Comparison of ENCODE assay signal across 8 cellular contexts in the genomic region with DNA sequence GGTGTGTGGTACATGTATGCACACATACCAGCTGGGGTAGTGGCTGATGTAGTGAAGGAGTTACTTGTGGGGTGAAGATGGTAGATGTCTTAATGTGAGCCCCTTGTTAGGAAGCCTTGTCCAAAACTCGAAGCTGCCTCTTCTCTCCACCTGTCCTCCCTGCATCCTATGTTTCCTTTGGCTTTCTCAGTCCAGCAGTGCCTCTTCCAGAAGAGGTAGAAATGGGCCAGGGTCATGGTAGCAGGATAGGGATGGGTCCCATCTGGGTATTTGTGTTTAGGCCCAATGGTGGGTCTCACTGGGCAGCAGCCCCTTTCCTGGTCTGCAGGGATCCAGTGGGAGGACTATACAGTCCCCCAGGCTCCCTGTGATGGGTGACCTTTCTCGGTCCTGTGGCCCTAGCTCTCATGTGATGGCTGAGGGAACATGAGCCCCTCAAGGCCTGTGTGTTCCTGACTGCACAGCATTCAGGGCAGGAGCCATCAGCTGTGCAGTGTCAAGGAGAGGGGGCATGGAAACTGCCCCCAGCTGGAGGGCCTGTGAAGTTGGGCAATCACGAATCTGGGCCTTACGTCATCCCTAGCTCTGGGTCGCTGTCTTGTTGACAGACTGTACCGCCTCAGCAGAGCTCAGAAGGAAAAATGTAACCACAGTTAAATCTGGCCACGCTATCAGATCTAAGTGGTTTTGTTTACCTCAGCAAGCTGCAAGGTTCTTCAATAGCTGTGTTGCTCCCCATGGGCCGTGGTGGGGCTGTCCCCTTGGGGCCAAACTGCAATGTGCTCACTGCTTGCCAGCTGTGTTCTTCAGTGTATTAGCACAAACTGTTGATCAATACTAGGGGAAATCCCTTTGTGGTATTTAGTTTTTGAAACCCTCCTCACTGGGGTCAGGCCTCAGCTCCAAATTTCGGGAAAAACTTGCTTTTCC.
DNase-seq lines count a peak whose midpoint lies in the region; ATAC-seq lines count a peak whose summit lies in the region.
"Had no signal": no experiment of that assay in that cellular context is flagged by ENCODE, and none has a peak within 500 bp of the region (broad histone marks: within the 10 kb centered on the region; RNA-seq: fewer than 3 reads in every experiment).

No MANE protein-coding gene starts in this region.

- peak; percentile 9 for DNase-seq in adipocyte (ENCODE audit: low read depth)
- peak; percentile 56 for DNase-seq in renal cortical epithelial cell (ENCODE audit: low read depth)
- no peak for DNase-seq in Karpas-422

- no peaks in the 10 kb centered on the region for H3K36me3 ChIP-seq in adipocyte (ENCODE audit: control insufficient read depth, insufficient read depth, low read length, severe bottlenecking)
- H3K36me3 ChIP-seq in Karpas-422 (ENCODE audit: insufficient read depth, low read length), result no peaks in the 10 kb centered on the region
- H3K36me3 ChIP-seq: cardiac muscle cell had no signal

- H3K9ac ChIP-seq in adipocyte (ENCODE audit: low read length), result no peak overlapping the region
- no peak overlapping the region for H3K9ac ChIP-seq in Karpas-422 (ENCODE audit: low read length)

- no peaks in the 10 kb centered on the region for H3K4me1 ChIP-seq in adipocyte (ENCODE audit: control insufficient read depth, insufficient read depth, low read length)
- no peaks in the 10 kb centered on the region for H3K4me1 ChIP-seq in Karpas-422 (ENCODE audit: low read length)

- no peaks in the 10 kb centered on the region for H3K79me2 ChIP-seq in Karpas-422 (ENCODE audit: low read length)

- no peaks in the 10 kb centered on the region for H3K9me2 ChIP-seq in Karpas-422 (replicated peaks; ENCODE audit: insufficient read depth, low read length)

- H3K9me3 ChIP-seq in adipocyte (ENCODE audit: control insufficient read depth, low read length), result no peaks in the 10 kb centered on the region
- H3K9me3 ChIP-seq in Karpas-422 (ENCODE audit: low read length), result no peaks in the 10 kb centered on the region

- H2AFZ ChIP-seq in Karpas-422 (ENCODE audit: low read length), result no peak overlapping the region

- H3K27me3 ChIP-seq in adipocyte (replicated peaks; ENCODE audit: control insufficient read depth, insufficient read depth, low read length), result peaks cover 3% of the 10 kb centered on the region
- H3K27me3 ChIP-seq in Karpas-422 (ENCODE audit: low read length), result no peaks in the 10 kb centered on the region
- H3K27me3 ChIP-seq: cardiac muscle cell had no signal

- ATAC-seq in GM19025 (IDR thresholded peaks at IDR 0.05; ENCODE audit: low read depth, unreplicated experiment) (peak; percentile 49), HG03342 (IDR thresholded peaks at IDR 0.05; ENCODE audit: unreplicated experiment) (peak; percentile 74), GM21717 (IDR thresholded peaks at IDR 0.05; ENCODE audit: unreplicated experiment) (no peak), HG03045 (IDR thresholded peaks at IDR 0.05; ENCODE audit: unreplicated experiment) (no peak)

- no peak overlapping the region for H3K4me2 ChIP-seq in Karpas-422 (ENCODE audit: low read depth, low read length, poor library complexity, severe bottlenecking)

- H4K20me1 ChIP-seq in Karpas-422 (ENCODE audit: insufficient read depth, low read depth, low read length), result no peaks in the 10 kb centered on the region

- H3K27ac ChIP-seq in Karpas-422 (ENCODE audit: low read length), result no peak overlapping the region
- H3K27ac ChIP-seq: cardiac muscle cell had no signal

- H3K4me3 ChIP-seq in adipocyte (ENCODE audit: low read length) (no peak overlapping the region), Karpas-422 (ENCODE audit: low read length) (no peak overlapping the region)
- H3K4me3 ChIP-seq: cardiac muscle cell had no signal

Comparison
In these comparisons a context has a peak if more than half of its experiments do, and no peak if none do; other contexts are left out.
1. ATAC-seq: peak in GM19025 (single experiment) and HG03342 (single experiment); none in GM21717 (single experiment) and HG03045 (single experiment).